In genomic region chr5:56076486-56076885, GRCh38 we compare ENCODE assay signal across 16 cellular contexts.
"Had no signal": no experiment of that assay in that cellular context is flagged by ENCODE, and none has a peak within 500 bp of the region (broad histone marks: within the 10 kb centered on the region; RNA-seq: fewer than 3 reads in every experiment).

No MANE protein-coding gene starts in this region.

- H3K27ac ChIP-seq: neutrophil had no signal

- ATAC-seq: heart left ventricle; naive thymus-derived CD4-positive, alpha-beta T cell; psoas muscle; sciatic nerve; stimulated activated naive B cell treated with anti-CD40 and anti-IgM and Interleukin-4, amounts not matched to agents 10 μg/mL and 1 μg/mL and 100 μg/mL, for 72 hours; stimulated activated naive CD8-positive, alpha-beta T cell treated with anti-CD3 and anti-CD28 coated beads, Interleukin-15, amount 100 ng/mL, for 72 hours had no signal

- H3K9me3 ChIP-seq: neutrophil, psoas muscle, spleen had no signal

- H3K36me3 ChIP-seq: heart left ventricle, neutrophil, spleen had no signal

- H3K27me3 ChIP-seq: heart left ventricle, spleen had no signal

- H3K4me3 ChIP-seq: coronary artery, heart left ventricle, psoas muscle, spleen had no signal

- DNase-seq: effector CD8-positive, alpha-beta T cell; heart left ventricle; immature natural killer cell; naive thymus-derived CD4-positive, alpha-beta T cell; psoas muscle; retina; spleen; stimulated activated CD4-positive, alpha-beta T cell treated with anti-CD3 and anti-CD28 coated beads, Interleukin-15, amount 100 ng/mL, for 24 hours; stimulated activated CD4-positive, alpha-beta T cell treated with anti-CD3 and anti-CD28 coated beads, Interleukin-2, amount 100 ng/mL, for 24 hours; stimulated activated CD4-positive, alpha-beta T cell treated with anti-CD3 and anti-CD28 coated beads, Interleukin-4, amount 100 ng/mL, for 4 hours; stimulated activated naive B cell treated with anti-CD40 and anti-IgM and Interleukin-4, amounts not matched to agents 10 μg/mL and 1 μg/mL and 100 μg/mL, for 72 hours; stimulated activated naive CD8-positive, alpha-beta T cell treated with anti-CD3 and anti-CD28 coated beads, Interleukin-15, amount 100 ng/mL, for 72 hours; substantia nigra had no signal
